ENCODE assay signal across 23 cellular contexts in genomic region chr15:38622908-38623307, GRCh38. TPM values are rescaled to one million over a fixed set of nuclear protein-coding genes. Genes with fewer than 3 reads are reported as not detected.
DNase-seq lines count a peak whose midpoint lies in the region; ATAC-seq, FAIRE-seq and TF ChIP-seq lines count a peak whose summit lies in the region.
"Had no signal": no experiment of that assay in that cellular context is flagged by ENCODE, and none has a peak within 500 bp of the region (broad histone marks: within the 10 kb centered on the region; RNA-seq: fewer than 3 reads in every experiment).

No MANE protein-coding gene starts in this region.

- no peak overlapping the region for H3K4me3 Mint-ChIP-seq in activated naive CD4-positive, alpha-beta T cell treated with anti-CD3 and anti-CD28 coated beads, Interleukin-2, amount 50 U/mL, for 24 hours
- no peak overlapping the region for H3K4me3 Mint-ChIP-seq in activated naive CD4-positive, alpha-beta T cell treated with anti-CD3 and anti-CD28 coated beads, Interleukin-2, amount 10 ng/mL, durations not matched to agents 7 days and 5 days
- no peak overlapping the region for H3K4me3 Mint-ChIP-seq in activated naive CD8-positive, alpha-beta T cell treated with anti-CD3 and anti-CD28 coated beads for 36 hours
- no peak overlapping the region for H3K4me3 Mint-ChIP-seq in effector memory CD8-positive, alpha-beta T cell
- no peak overlapping the region for H3K4me3 Mint-ChIP-seq in WTC11
- H3K4me3 Mint-ChIP-seq: HFFc6 had no signal

- no peak for FAIRE-seq in pancreas (lab: Jason Lieb, UNC)
- FAIRE-seq: D721Med had no signal

- peaks cover 32% of the 10 kb centered on the region for H3K4me1 Mint-ChIP-seq in activated naive CD4-positive, alpha-beta T cell treated with anti-CD3 and anti-CD28 coated beads, Interleukin-2, amount 50 U/mL, for 24 hours
- H3K4me1 Mint-ChIP-seq in activated naive CD4-positive, alpha-beta T cell treated with anti-CD3 and anti-CD28 coated beads, Interleukin-2, amount 10 ng/mL, durations not matched to agents 7 days and 5 days = peaks cover 30% of the 10 kb centered on the region
- H3K4me1 Mint-ChIP-seq in activated naive CD8-positive, alpha-beta T cell treated with anti-CD3 and anti-CD28 coated beads for 36 hours = peaks cover 19% of the 10 kb centered on the region
- H3K4me1 Mint-ChIP-seq in effector memory CD8-positive, alpha-beta T cell (ENCODE audit: low read depth in 2 of 2) = peaks cover 17 to 46% of the 10 kb centered on the region in 2 donors
- 0 out of 2 replicates have a peak, but pooled peaks cover 2% of the 10 kb centered on the region for H3K4me1 Mint-ChIP-seq in WTC11

- TF ChIP-seq CTCF in pancreas (IDR thresholded peaks at IDR 0.05) (no peak), WTC11 (IDR thresholded peaks at IDR 0.05) (no peak)

- CTCF ChIA-PET in activated naive CD4-positive, alpha-beta T cell treated with anti-CD3 and anti-CD28 coated beads, Interleukin-2, amount 10 ng/mL, durations not matched to agents 7 days and 5 days (lab: Charles Lee) = no interaction called here
- CTCF ChIA-PET in WTC11 (lab: Charles Lee) = no interaction called here

- H3K27ac Mint-ChIP-seq in activated naive CD4-positive, alpha-beta T cell treated with anti-CD3 and anti-CD28 coated beads, Interleukin-2, amount 50 U/mL, for 24 hours = peak overlapping the region; percentile 19
- H3K27ac Mint-ChIP-seq in activated naive CD4-positive, alpha-beta T cell treated with anti-CD3 and anti-CD28 coated beads, Interleukin-2, amount 10 ng/mL, durations not matched to agents 7 days and 5 days = no peak overlapping the region
- peak overlapping the region; percentile 32 for H3K27ac Mint-ChIP-seq in activated naive CD8-positive, alpha-beta T cell treated with anti-CD3 and anti-CD28 coated beads for 36 hours
- peak overlapping the region; percentile 19 to 90 for H3K27ac Mint-ChIP-seq in effector memory CD8-positive, alpha-beta T cell
- H3K27ac Mint-ChIP-seq in WTC11 = no peak overlapping the region
- H3K27ac Mint-ChIP-seq: HFFc6 had no signal

- H3K9me3 ChIP-seq in pancreas = no peaks in the 10 kb centered on the region
- H3K9me3 ChIP-seq: MG63 had no signal

- no peak for DNase-seq in activated naive CD4-positive, alpha-beta T cell treated with anti-CD3 and anti-CD28 coated beads, Interleukin-2, amount 10 ng/mL, durations not matched to agents 7 days and 5 days
- no peak for DNase-seq in activated naive CD8-positive, alpha-beta T cell treated with anti-CD3 and anti-CD28 coated beads for 36 hours
- DNase-seq in effector memory CD8-positive, alpha-beta T cell = no peak
- DNase-seq in pancreas (no peak), WTC11 (ENCODE audit: low spot score) (no peak), ecto neural progenitor cell (ENCODE audit: low spot score) (no peak), RKO (ENCODE audit: low spot score) (no peak)
- DNase-seq: DMS53, HFFc6, KG1, MG63, NCI-H1105 treated with DMSO at 0.1 percent for 48 hours, NCI-H146, NCI-H1930, NCI-H2107, NCI-H82, SIG-M5, SW 1271 had no signal

- POLR2A ChIA-PET in WTC11 (lab: Charles Lee) = no interaction called here

- intact Hi-C loops in pancreas (cut with DNase I) = no loop called here

- H3K9me3 Mint-ChIP-seq in activated naive CD4-positive, alpha-beta T cell treated with anti-CD3 and anti-CD28 coated beads, Interleukin-2, amount 50 U/mL, for 24 hours = no peaks in the 10 kb centered on the region
- peaks cover 2% of the 10 kb centered on the region for H3K9me3 Mint-ChIP-seq in activated naive CD4-positive, alpha-beta T cell treated with anti-CD3 and anti-CD28 coated beads, Interleukin-2, amount 10 ng/mL, durations not matched to agents 7 days and 5 days
- peaks cover 2% of the 10 kb centered on the region for H3K9me3 Mint-ChIP-seq in activated naive CD8-positive, alpha-beta T cell treated with anti-CD3 and anti-CD28 coated beads for 36 hours
- no peaks in the 10 kb centered on the region for H3K9me3 Mint-ChIP-seq in effector memory CD8-positive, alpha-beta T cell
- peaks cover 4% of the 10 kb centered on the region; the same call in 1 of the 2 replicates for H3K9me3 Mint-ChIP-seq in WTC11
- H3K9me3 Mint-ChIP-seq: HFFc6 had no signal

- H3K36me3 Mint-ChIP-seq in activated naive CD4-positive, alpha-beta T cell treated with anti-CD3 and anti-CD28 coated beads, Interleukin-2, amount 50 U/mL, for 24 hours = no peaks in the 10 kb centered on the region
- peaks cover 3% of the 10 kb centered on the region for H3K36me3 Mint-ChIP-seq in activated naive CD4-positive, alpha-beta T cell treated with anti-CD3 and anti-CD28 coated beads, Interleukin-2, amount 10 ng/mL, durations not matched to agents 7 days and 5 days
- H3K36me3 Mint-ChIP-seq in activated naive CD8-positive, alpha-beta T cell treated with anti-CD3 and anti-CD28 coated beads for 36 hours = no peaks in the 10 kb centered on the region
- H3K36me3 Mint-ChIP-seq in effector memory CD8-positive, alpha-beta T cell (ENCODE audit: insufficient read depth) = no peaks in the 10 kb centered on the region
- no peaks in the 10 kb centered on the region for H3K36me3 Mint-ChIP-seq in WTC11

- no peaks in the 10 kb centered on the region for H3K4me1 ChIP-seq in pancreas

- no peaks in the 10 kb centered on the region for H3K27me3 Mint-ChIP-seq in activated naive CD4-positive, alpha-beta T cell treated with anti-CD3 and anti-CD28 coated beads, Interleukin-2, amount 50 U/mL, for 24 hours
- peaks cover 16% of the 10 kb centered on the region for H3K27me3 Mint-ChIP-seq in activated naive CD4-positive, alpha-beta T cell treated with anti-CD3 and anti-CD28 coated beads, Interleukin-2, amount 10 ng/mL, durations not matched to agents 7 days and 5 days
- no peaks in the 10 kb centered on the region for H3K27me3 Mint-ChIP-seq in activated naive CD8-positive, alpha-beta T cell treated with anti-CD3 and anti-CD28 coated beads for 36 hours
- no peaks in the 10 kb centered on the region for H3K27me3 Mint-ChIP-seq in effector memory CD8-positive, alpha-beta T cell
- no peaks in the 10 kb centered on the region; the same call in none of the 2 replicates for H3K27me3 Mint-ChIP-seq in WTC11 (ENCODE audit: low read depth)

- no peak for ATAC-seq in effector memory CD8-positive, alpha-beta T cell (replicated peaks)
- ATAC-seq in pancreas = no peak
- ATAC-seq in WTC11 = no peak
- ATAC-seq: Panc1 had no signal

- no peaks in the 10 kb centered on the region for H3K27me3 ChIP-seq in pancreas

- no peaks in the 10 kb centered on the region for H3K36me3 ChIP-seq in pancreas
- H3K36me3 ChIP-seq: MG63 had no signal

- peak overlapping the region in 3 of 4 donors; percentile 38 to 47 (median 39) for H3K27ac ChIP-seq in pancreas
- H3K27ac ChIP-seq: SK-N-MC had no signal

- WGBS in pancreas, 2 donors = 67 to 85% methylated on average over 5 of the region's 5 CpGs

- no peak overlapping the region for H3K4me3 ChIP-seq in pancreas
- H3K4me3 ChIP-seq: MG63, SK-N-MC had no signal

TF ChIP-seq in WTC11, 78 proteins besides CTCF, POLR2A, EP300 and RAD21 (continues in another document):
- TF ChIP-seq ZNF671 (CRISPR knock-in tag; IDR thresholded peaks at IDR 0.05) (no peak), ZNF423 (CRISPR knock-in tag; IDR thresholded peaks at IDR 0.05) (no peak), ATF1 (CRISPR knock-in tag; IDR thresholded peaks at IDR 0.05) (no peak), PRDM15 (CRISPR knock-in tag; IDR thresholded peaks at IDR 0.05) (no peak), JAZF1 (CRISPR knock-in tag; IDR thresholded peaks at IDR 0.05) (no peak), ETV6 (CRISPR knock-in tag; IDR thresholded peaks at IDR 0.05) (no peak), NR2C2 (CRISPR knock-in tag; IDR thresholded peaks at IDR 0.05) (no peak), GRHL2 (CRISPR knock-in tag; IDR thresholded peaks at IDR 0.05; ENCODE audit: insufficient replicate concordance, severe bottlenecking) (no peak), CDX4 (CRISPR knock-in tag; IDR thresholded peaks at IDR 0.05; ENCODE audit: borderline replicate concordance) (no peak), ZNF219 (CRISPR knock-in tag; IDR thresholded peaks at IDR 0.05; ENCODE audit: borderline replicate concordance) (no peak)

RNA-seq across cellular contexts. Expression of gene RASGRP1, which starts 58.3 kb away (rescaled TPM):
- 10 to 100 TPM; 42.7 to 46.6 TPM for total RNA-seq in activated naive CD8-positive, alpha-beta T cell treated with anti-CD3 and anti-CD28 coated beads for 36 hours
- total RNA-seq in pancreas (1 to 10 TPM in 4 of 6 donors, under 1 TPM in 2; 0.60 to 4.3 (median 1.5) TPM), WTC11 (2021) (2.7 to 2.8 TPM (median 2.7 TPM) in 3 replicates)
- 1 to 10 TPM in 1 of 2 donors, under 1 TPM in 1; 0.76 to 4.7 TPM for polyA plus RNA-seq in pancreas
- total RNA-seq: G401 had no signal

Comparison
In these comparisons a context has a peak if more than half of its experiments do, and no peak if none do; other contexts are left out.
1. H3K27ac Mint-ChIP-seq: peak in activated naive CD4-positive, alpha-beta T cell treated with anti-CD3 and anti-CD28 coated beads, Interleukin-2, amount 50 U/mL, for 24 hours (single experiment), activated naive CD8-positive, alpha-beta T cell treated with anti-CD3 and anti-CD28 coated beads for 36 hours (single experiment) and effector memory CD8-positive, alpha-beta T cell (2 of 2); none in activated naive CD4-positive, alpha-beta T cell treated with anti-CD3 and anti-CD28 coated beads, Interleukin-2, amount 10 ng/mL, durations not matched to agents 7 days and 5 days (single experiment) and WTC11 (single experiment).
2. RNA of gene RASGRP1, which starts 58.3 kb away (total RNA-seq): 42.7 to 46.6 TPM in activated naive CD8-positive, alpha-beta T cell treated with anti-CD3 and anti-CD28 coated beads for 36 hours; 2.7 to 2.8 TPM in WTC11 and 0.60 to 4.3 TPM in pancreas; every median in the first group is over 4 times any median in the second.